Comparison of ENCODE assay signal across 17 cellular contexts in the genomic region with DNA sequence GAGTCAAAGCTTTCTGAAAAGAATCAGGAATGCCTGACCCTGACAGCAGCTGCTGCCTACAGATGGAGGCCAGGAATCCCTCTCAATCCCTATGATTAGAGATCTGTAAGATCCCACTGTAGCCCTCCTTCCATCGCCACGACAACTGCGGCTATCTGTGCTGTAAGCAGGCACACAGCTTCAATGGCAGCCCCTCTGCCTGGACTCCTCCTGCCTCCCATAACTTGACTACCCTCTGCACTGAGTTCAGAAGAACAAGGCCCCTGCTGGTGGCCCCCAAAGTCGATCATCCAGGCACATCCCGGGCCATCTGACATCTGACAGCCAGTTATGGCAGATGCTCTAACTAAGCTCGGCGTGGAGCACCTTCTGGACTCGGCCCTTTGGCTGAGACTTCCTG. TPM values are rescaled to one million over a fixed set of nuclear protein-coding genes. Genes with fewer than 3 reads are reported as not detected.
A peak's percentile ranks its signal among the peaks of the same experiment; 100 is the strongest.
DNase-seq lines count a peak whose midpoint lies in the region; ATAC-seq and TF ChIP-seq lines count a peak whose summit lies in the region.
"Had no signal": no experiment of that assay in that cellular context is flagged by ENCODE, and none has a peak within 500 bp of the region (broad histone marks: within the 10 kb centered on the region; RNA-seq: fewer than 3 reads in every experiment).

No MANE protein-coding gene starts in this region.

- H3K4me3 ChIP-seq in right cardiac atrium (ENCODE audit: low read length) (no peak overlapping the region), body of pancreas (no peak overlapping the region), uterus (no peak overlapping the region)
- H3K4me3 ChIP-seq: HAP-1, mucosa of descending colon had no signal

- DNase-seq in right cardiac atrium (no peak), cardiac septum (ENCODE audit: low spot score) (no peak), body of pancreas (no peak), nephron progenitor cell (no peak), uterus (no peak), NOMO-1 (lab: John Stamatoyannopoulos, UW; ENCODE audit: unreplicated experiment in 2 of 2) (no peak), NCI-H1048 (lab: John Stamatoyannopoulos, UW) (no peak)
- DNase-seq: activated CD4-positive, alpha-beta T cell treated with anti-CD3 and anti-CD28 coated beads, Interleukin-2, amount 10 ng/mL, durations not matched to agents 24 days and 14 days; activated CD8-positive, alpha-beta memory T cell treated with anti-CD3 and anti-CD28 coated beads, Interleukin-2, amount 50 U/mL, for 48 hours; MM.1S; NCI-H187 treated with DMSO at 0.1 percent for 48 hours; occipital lobe; RPMI8226; stimulated activated CD4-positive, alpha-beta T cell treated with anti-CD3 and anti-CD28 coated beads, Interleukin-2, amount 100 ng/mL, for 24 hours had no signal

- H3K36me3 ChIP-seq in body of pancreas (replicated peaks in 1 of 2; ENCODE audit: insufficient read depth in 1 of 2, low read depth in 2 of 2) (no peaks in the 10 kb centered on the region), uterus (no peaks in the 10 kb centered on the region)
- H3K36me3 ChIP-seq: HAP-1 had no signal

- no peak for ATAC-seq in right cardiac atrium
- ATAC-seq in body of pancreas = no peak
- ATAC-seq in HG03039 (IDR thresholded peaks at IDR 0.05; ENCODE audit: unreplicated experiment) = no peak
- ATAC-seq: mucosa of descending colon had no signal

- intact Hi-C loops in right cardiac atrium (cut with DNase I) = no loop called here
- intact Hi-C loops in cardiac septum (cut with DNase I) = no loop called here
- intact Hi-C loops in body of pancreas (cut with DNase I) = no loop called here
- intact Hi-C loops in uterus (cut with DNase I; ENCODE audit: low total_unique reads) = no loop called here

- H3K4me1 ChIP-seq in right cardiac atrium (ENCODE audit: control insufficient read depth, insufficient read depth, low read length) (peaks cover 2% of the 10 kb centered on the region), body of pancreas (peaks cover 81% of the 10 kb centered on the region), uterus (no peaks in the 10 kb centered on the region)
- H3K4me1 ChIP-seq: HAP-1 had no signal

- H3K27ac ChIP-seq in right cardiac atrium (ENCODE audit: low read length) (peak overlapping the region; percentile 28), body of pancreas (peak overlapping the region; percentile 35 to 92 (median 67)), uterus (peak overlapping the region; percentile 56 to 76)

- no peak overlapping the region for H3K27ac Mint-ChIP-seq in nephron progenitor cell
- H3K27ac Mint-ChIP-seq: activated CD4-positive, alpha-beta T cell treated with anti-CD3 and anti-CD28 coated beads, Interleukin-2, amount 10 ng/mL, durations not matched to agents 24 days and 14 days had no signal

- H3K27me3 ChIP-seq in right cardiac atrium (ENCODE audit: control insufficient read depth, insufficient read depth) (no peaks in the 10 kb centered on the region), body of pancreas (no peaks in the 10 kb centered on the region), uterus (no peaks in the 10 kb centered on the region)

- TF ChIP-seq CTCF in body of pancreas (IDR thresholded peaks at IDR 0.05) (no peak), nephron progenitor cell (IDR thresholded peaks at IDR 0.05) (no peak), uterus (IDR thresholded peaks at IDR 0.05) (no peak)

- WGBS in right cardiac atrium = 72% methylated on average over 8 of the region's 8 CpGs
- 73 to 78% methylated on average over 6 to 8 of the region's 8 CpGs for whole genome bisulfite sequencing in body of pancreas, 2 donors

- H3K36me3 Mint-ChIP-seq in nephron progenitor cell (ENCODE audit: low read depth) = no peaks in the 10 kb centered on the region

- H3K4me1 Mint-ChIP-seq in nephron progenitor cell = peaks cover 45% of the 10 kb centered on the region

- peak overlapping the region; percentile 14 for H3K4me3 Mint-ChIP-seq in nephron progenitor cell
- H3K4me3 Mint-ChIP-seq: activated CD4-positive, alpha-beta T cell treated with anti-CD3 and anti-CD28 coated beads, Interleukin-2, amount 10 ng/mL, durations not matched to agents 24 days and 14 days had no signal

- H3K9me3 ChIP-seq in right cardiac atrium (ENCODE audit: control insufficient read depth, low read length) (no peaks in the 10 kb centered on the region), body of pancreas (no peaks in the 10 kb centered on the region), uterus (no peaks in the 10 kb centered on the region)
- H3K9me3 ChIP-seq: HAP-1, mucosa of descending colon had no signal

- no peaks in the 10 kb centered on the region for H3K9me3 Mint-ChIP-seq in nephron progenitor cell
- H3K9me3 Mint-ChIP-seq: activated CD4-positive, alpha-beta T cell treated with anti-CD3 and anti-CD28 coated beads, Interleukin-2, amount 10 ng/mL, durations not matched to agents 24 days and 14 days had no signal

- peaks cover 40% of the 10 kb centered on the region for H3K27me3 Mint-ChIP-seq in nephron progenitor cell (ENCODE audit: low read depth, poor library complexity)

- no peak for TF ChIP-seq POLR2A in body of pancreas (IDR thresholded peaks at IDR 0.05)
- no peak for TF ChIP-seq POLR2A in uterus (IDR thresholded peaks at IDR 0.05)

RNA-seq across cellular contexts. Expression of a gene that starts 2.9 kb away (rescaled TPM):
- total RNA-seq in right cardiac atrium (1 to 10 TPM; 6.4 to 9.1 (median 7.4) TPM), cardiac septum (6.0 TPM), body of pancreas (10 to 100 TPM; 53.7 to 54.7 TPM), uterus (10 to 100 TPM in 2 of 4 donors, 1 to 10 TPM in 2; 5.0 to 55.0 (median 12.4) TPM)
- polyA plus RNA-seq in right cardiac atrium = 3.1 TPM
